In genomic region chr6:25155221-25155620, GRCh38 we compare ENCODE assay signal across 30 cellular contexts.
A peak's percentile ranks its signal among the peaks of the same experiment; 100 is the strongest.
DNase-seq lines count a peak whose midpoint lies in the region; ATAC-seq and TF ChIP-seq lines count a peak whose summit lies in the region.
"Had no signal": no experiment of that assay in that cellular context is flagged by ENCODE, and none has a peak within 500 bp of the region (broad histone marks: within the 10 kb centered on the region; RNA-seq: fewer than 3 reads in every experiment).

No MANE protein-coding gene starts in this region.

- ATAC-seq in IMR-90 (ENCODE audit: low read depth), result no peak
- ATAC-seq in HG03460 (IDR thresholded peaks at IDR 0.05; ENCODE audit: unreplicated experiment), result no peak
- ATAC-seq: T-cell had no signal

- no CpG with 5 or more reads among the region's 2 CpGs for WGBS in IMR-90 (ENCODE audit: extremely low coverage in 2 of 2, insufficient read length in 1 of 2), 2 experiments

- H3K9me1 ChIP-seq in IMR-90 (ENCODE audit: insufficient read depth, low read length), result peaks cover 3% of the 10 kb centered on the region; the same call in 1 of the 2 replicates

- TF ChIP-seq CTCF in Caco-2 (IDR thresholded peaks at IDR 0.05; ENCODE audit: insufficient read depth in 1 of 2, low read depth in 1 of 2, low read length in 1 of 2, severe bottlenecking in 1 of 2, unreplicated experiment in 1 of 2) (no peak), IMR-90 (conservative IDR thresholded peaks at IDR 0.05; ENCODE audit: low read depth, low read length) (no peak), osteocyte (IDR thresholded peaks at IDR 0.05) (no peak)

- H2AK9ac ChIP-seq in IMR-90 (replicated peaks; ENCODE audit: low read depth, low read length, poor library complexity), result no peak overlapping the region

- CTCF ChIA-PET in Caco-2 (lab: Charles Lee), result no interaction called here
- CTCF ChIA-PET in IMR-90 (lab: Yijun Ruan, JAX), result no interaction called here

- H3K4me3 Mint-ChIP-seq in Caco-2 (ENCODE audit: unreplicated experiment) (no peak overlapping the region), osteocyte (ENCODE audit: unreplicated experiment) (no peak overlapping the region)
- H3K4me3 Mint-ChIP-seq: activated CD4-positive, alpha-beta memory T cell treated with anti-CD3 and anti-CD28 coated beads, Interleukin-2, amount 10 ng/mL, durations not matched to agents 7 days and 5 days; activated naive CD4-positive, alpha-beta T cell treated with anti-CD3 and anti-CD28 coated beads, Interleukin-2, amount 10 ng/mL, durations not matched to agents 7 days and 5 days; CD4-positive, alpha-beta T cell; immature natural killer cell; T-cell had no signal

- peaks cover 31% of the 10 kb centered on the region for H3K4me1 ChIP-seq in Caco-2
- H3K4me1 ChIP-seq in IMR-90 (ENCODE audit: control insufficient read depth, insufficient read depth, low read length), result peaks cover 8% of the 10 kb centered on the region
- H3K4me1 ChIP-seq: right atrium auricular region, SJSA1 had no signal

- no peak overlapping the region for H3K4me2 ChIP-seq in IMR-90 (ENCODE audit: low read depth, low read length)

- no peak for TF ChIP-seq POLR2A in IMR-90 (IDR thresholded peaks at IDR 0.05; ENCODE audit: low read depth, low read length)

- peak overlapping the region; percentile 55 for H2BK5ac ChIP-seq in IMR-90 (ENCODE audit: low read depth, low read length, poor library complexity, severe bottlenecking)

- H2BK15ac ChIP-seq in IMR-90 (ENCODE audit: low read depth, low read length), result peak overlapping the region; percentile 54; the same call in 1 of the 3 replicates

- in situ Hi-C loops in IMR-90 (cut with MboI; ENCODE audit: low sequenced_read_pairs), result no loop called here

- peak overlapping the region; percentile 63 for H4K91ac ChIP-seq in IMR-90 (ENCODE audit: insufficient read depth, low read depth, low read length)

- H3K18ac ChIP-seq in IMR-90 (ENCODE audit: low read depth, low read length), result peak overlapping the region; percentile 81

- intact Hi-C loops in Caco-2 (cut with micrococcal nuclease; ENCODE audit: unreplicated experiment) (no loop called here), IMR-90 (cut with micrococcal nuclease) (no loop called here)

- peak overlapping the region; percentile 29 for H2AFZ ChIP-seq in IMR-90 (replicated peaks; ENCODE audit: low read length, poor library complexity)

- H2BK120ac ChIP-seq in IMR-90 (ENCODE audit: low read depth, low read length), result peak overlapping the region; percentile 67

- H3K27ac Mint-ChIP-seq in Caco-2 (ENCODE audit: unreplicated experiment) (peak overlapping the region; percentile 50), osteocyte (ENCODE audit: unreplicated experiment) (peak overlapping the region; percentile 74)
- H3K27ac Mint-ChIP-seq: activated CD4-positive, alpha-beta memory T cell treated with anti-CD3 and anti-CD28 coated beads, Interleukin-2, amount 10 ng/mL, durations not matched to agents 7 days and 5 days; activated naive CD4-positive, alpha-beta T cell treated with anti-CD3 and anti-CD28 coated beads, Interleukin-2, amount 10 ng/mL, durations not matched to agents 7 days and 5 days; CD4-positive, alpha-beta T cell; T-cell had no signal

- H3K23ac ChIP-seq in IMR-90 (ENCODE audit: low read depth, low read length), result no peak overlapping the region

- H3K36me3 ChIP-seq in Caco-2 (ENCODE audit: control insufficient read depth, insufficient read depth, low read length), result no peaks in the 10 kb centered on the region; the same call in 1 of the 2 replicates
- H3K36me3 ChIP-seq in IMR-90 (ENCODE audit: control insufficient read depth, insufficient read depth, low read length), result no peaks in the 10 kb centered on the region
- H3K36me3 ChIP-seq: cardiac muscle cell, esophagus squamous epithelium, pancreas, right atrium auricular region, SJSA1, thoracic aorta had no signal

- DNase-seq in Caco-2 (no peak), IMR-90 (no peak), UCSD-AML1 (lab: John Stamatoyannopoulos, UW; ENCODE audit: unreplicated experiment) (peak; percentile 17), osteocyte (ENCODE audit: extremely low spot score, unreplicated experiment) (no peak), OCI-M2 (lab: John Stamatoyannopoulos, UW; ENCODE audit: unreplicated experiment) (no peak), NCI-H226 (no peak)
- DNase-seq: activated CD4-positive, alpha-beta memory T cell treated with anti-CD3 and anti-CD28 coated beads, Interleukin-2, amount 10 ng/mL, durations not matched to agents 7 days and 5 days; activated naive CD4-positive, alpha-beta T cell treated with anti-CD3 and anti-CD28 coated beads, Interleukin-2, amount 10 ng/mL, durations not matched to agents 7 days and 5 days; activated T-cell treated with anti-CD3 and anti-CD28 coated beads for 4 hours; aorta; CD4-positive, alpha-beta T cell; cortex of kidney; DMS 273 treated with DMSO at 0.1 percent for 48 hours; esophagus squamous epithelium; hippocampal formation; immature natural killer cell; mesendoderm; naive B cell; NCI-H1417; NCI-H2081 treated with DMSO at 0.1 percent for 48 hours; NCI-H446; pancreas; stimulated activated naive CD4-positive, alpha-beta T cell; T-cell had no signal

- 0 out of 2 replicates have a peak overlapping the region, but pooled peaks have one; percentile 28 for H2AK5ac ChIP-seq in IMR-90 (ENCODE audit: low read depth, low read length)

- H3K27ac ChIP-seq in IMR-90 (ENCODE audit: insufficient read depth, low read length), result no peak overlapping the region
- H3K27ac ChIP-seq: cardiac muscle cell, esophagus squamous epithelium, HL-60, pancreas, right atrium auricular region, SJSA1, thoracic aorta had no signal

- no peak overlapping the region for H3K9ac ChIP-seq in IMR-90 (ENCODE audit: low read depth, low read length)

- H3K36me3 Mint-ChIP-seq in Caco-2 (ENCODE audit: insufficient read depth, unreplicated experiment), result peaks cover 25% of the 10 kb centered on the region
- H3K36me3 Mint-ChIP-seq in osteocyte (ENCODE audit: unreplicated experiment), result peaks cover 5% of the 10 kb centered on the region

- no peak overlapping the region for H3K56ac ChIP-seq in IMR-90 (ENCODE audit: extremely low read depth, insufficient read depth, low read length)

- H3K9me3 ChIP-seq in Caco-2, result peaks cover 18% of the 10 kb centered on the region
- peaks cover 10% of the 10 kb centered on the region for H3K9me3 ChIP-seq in IMR-90 (ENCODE audit: control insufficient read depth, insufficient read depth, low read length)
- H3K9me3 ChIP-seq: pancreas had no signal

- no peaks in the 10 kb centered on the region for H4K20me1 ChIP-seq in IMR-90 (ENCODE audit: insufficient read depth, low read length)

- no peaks in the 10 kb centered on the region for H3K27me3 Mint-ChIP-seq in Caco-2 (ENCODE audit: insufficient read depth, unreplicated experiment)
- no peaks in the 10 kb centered on the region for H3K27me3 Mint-ChIP-seq in osteocyte (ENCODE audit: unreplicated experiment)
- H3K27me3 Mint-ChIP-seq: activated naive CD4-positive, alpha-beta T cell treated with anti-CD3 and anti-CD28 coated beads, Interleukin-2, amount 10 ng/mL, durations not matched to agents 7 days and 5 days; naive B cell had no signal

- H3K79me1 ChIP-seq in IMR-90 (ENCODE audit: low read depth in 1 of 2, low read length in 2 of 2), result no peaks in the 10 kb centered on the region

- H2BK20ac ChIP-seq in IMR-90 (ENCODE audit: low read depth, low read length), result peak overlapping the region; percentile 43; the same call in 1 of the 2 replicates

- H4K5ac ChIP-seq in IMR-90 (ENCODE audit: low read depth, low read length), result peak overlapping the region; percentile 23; the same call in 1 of the 2 replicates

- POLR2A ChIA-PET in Caco-2 (lab: Charles Lee) (no interaction called here), IMR-90 (lab: Charles Lee; ENCODE audit: unreplicated experiment) (no interaction called here)

- dilution Hi-C loops in IMR-90 (cut with HindIII; ENCODE audit: low sequenced_read_pairs, unreplicated experiment), result no loop called here

- 0 out of 4 replicates have a peak overlapping the region, but pooled peaks of 1 of the 2 experiments have one; percentile 34 for H4K8ac ChIP-seq in IMR-90 (ENCODE audit: low read depth in 2 of 2, low read length in 2 of 2)

- H3K9me3 Mint-ChIP-seq in Caco-2 (ENCODE audit: unreplicated experiment), result peaks cover 36% of the 10 kb centered on the region
- peaks cover 9% of the 10 kb centered on the region for H3K9me3 Mint-ChIP-seq in osteocyte (ENCODE audit: unreplicated experiment)

- peak overlapping the region; percentile 69 for H3K14ac ChIP-seq in IMR-90 (replicated peaks; ENCODE audit: low read depth, low read length)

- H3K4ac ChIP-seq in IMR-90 (ENCODE audit: low read depth, low read length), result peak overlapping the region; percentile 11; the same call in 1 of the 2 replicates

- H3K27me3 ChIP-seq in Caco-2 (replicated peaks; ENCODE audit: control insufficient read depth, insufficient read depth, low read length) (no peaks in the 10 kb centered on the region), IMR-90 (ENCODE audit: control insufficient read depth, insufficient read depth, low read length) (no peaks in the 10 kb centered on the region)
- H3K27me3 ChIP-seq: cardiac muscle cell, esophagus squamous epithelium, pancreas, right atrium auricular region, SJSA1 had no signal

- no TSS peak for BruUV-seq in Caco-2 (replicated peaks; lab: Mats Ljungman, UMichigan)
- BruUV-seq in IMR-90 (replicated peaks; lab: Mats Ljungman, UMichigan), result no TSS peak

- no peak overlapping the region for H3K4me3 ChIP-seq in Caco-2 (ENCODE audit: low read depth, low read length)
- no peak overlapping the region for H3K4me3 ChIP-seq in IMR-90 (ENCODE audit: insufficient read depth, low read depth, low read length)
- H3K4me3 ChIP-seq: cardiac muscle cell, esophagus squamous epithelium, pancreas, right atrium auricular region, SJSA1, thoracic aorta had no signal

- H3K4me1 Mint-ChIP-seq in Caco-2 (ENCODE audit: low read depth, unreplicated experiment), result peaks cover 11% of the 10 kb centered on the region
- peaks cover 43% of the 10 kb centered on the region for H3K4me1 Mint-ChIP-seq in osteocyte (ENCODE audit: unreplicated experiment)
- H3K4me1 Mint-ChIP-seq: T-cell had no signal

- no peak for TF ChIP-seq RAD21 in IMR-90 (IDR thresholded peaks at IDR 0.05; ENCODE audit: low read length)

TF ChIP-seq in IMR-90, 13 proteins besides CTCF, POLR2A, EP300 and RAD21:
- TF ChIP-seq MXI1 (IDR thresholded peaks at IDR 0.05; ENCODE audit: borderline replicate concordance, low read depth, low read length) (no peak), CHD1 (IDR thresholded peaks at IDR 0.05; ENCODE audit: low read depth, low read length) (no peak), NFE2L2 (IDR thresholded peaks at IDR 0.05; ENCODE audit: low read depth, low read length) (no peak), MAFK (IDR thresholded peaks at IDR 0.05; ENCODE audit: low read depth, low read length) (no peak)
